21 cellular contexts compared by ENCODE assay signal in the genomic region with DNA sequence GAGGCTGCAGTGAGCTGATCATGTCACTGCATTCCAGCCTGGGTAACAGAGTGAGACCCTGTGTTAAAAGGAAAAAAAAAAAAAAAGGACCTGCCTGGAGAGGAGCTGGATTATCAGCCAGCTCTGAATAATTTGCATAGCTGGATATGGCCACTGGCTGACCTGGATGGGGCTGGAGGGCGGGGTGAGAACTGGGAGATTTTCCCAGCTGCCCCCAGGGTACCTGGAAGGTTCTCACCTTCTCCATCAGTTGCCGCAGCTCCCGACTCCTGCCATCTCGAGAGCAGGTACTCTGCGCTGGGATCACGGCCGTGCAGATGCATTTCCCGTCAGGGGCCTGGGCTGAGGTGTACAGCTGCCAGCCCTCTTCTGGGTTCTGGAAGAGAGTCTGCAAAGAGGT. TPM values are rescaled to one million over a fixed set of nuclear protein-coding genes. Genes with fewer than 3 reads are reported as not detected.
DNase-seq lines count a peak whose midpoint lies in the region; ATAC-seq and TF ChIP-seq lines count a peak whose summit lies in the region.
"Had no signal": no experiment of that assay in that cellular context is flagged by ENCODE, and none has a peak within 500 bp of the region (broad histone marks: within the 10 kb centered on the region; RNA-seq: fewer than 3 reads in every experiment).

No MANE protein-coding gene starts in this region.

- POLR2A ChIA-PET in activated CD4-positive, alpha-beta T cell treated with anti-CD3 and anti-CD28 coated beads, Interleukin-2, amount 10 ng/mL, durations not matched to agents 7 days and 5 days (lab: Charles Lee), result interaction anchor here (0.6 kb wide), 1 partner anchor 281 kb away, joined by 5 read pairs; no protein-coding TSS in a partner anchor
- POLR2A ChIA-PET in activated naive CD8-positive, alpha-beta T cell treated with anti-CD3 and anti-CD28 coated beads, Interleukin-2, amount 10 ng/mL, durations not matched to agents 7 days and 5 days (lab: Charles Lee), result interaction anchor here (0.6 to 5.2 kb wide), 2 partner anchors 33 to 1162 kb away, joined by 4 to 26 read pairs; partner anchors contain the start of genes ACTL9 and UBL5

- in situ Hi-C loops in gastrocnemius medialis (cut with MboI; ENCODE audit: low sequenced_read_pairs in 4 of 4), result no loop called here

- H3K27me3 ChIP-seq in gastrocnemius medialis, result no peaks in the 10 kb centered on the region

- H3K9me3 Mint-ChIP-seq in activated CD4-positive, alpha-beta T cell treated with anti-CD3 and anti-CD28 coated beads, Interleukin-2, amount 10 ng/mL, durations not matched to agents 7 days and 5 days, result peaks cover 3% of the 10 kb centered on the region
- H3K9me3 Mint-ChIP-seq in activated naive CD8-positive, alpha-beta T cell treated with anti-CD3 and anti-CD28 coated beads, Interleukin-2, amount 10 ng/mL, durations not matched to agents 7 days and 5 days, result no peaks in the 10 kb centered on the region
- no peaks in the 10 kb centered on the region for H3K9me3 Mint-ChIP-seq in activated naive CD8-positive, alpha-beta T cell treated with anti-CD3 and anti-CD28 coated beads, Interleukin-2, amount 50 U/mL, for 24 hours
- no peaks in the 10 kb centered on the region for H3K9me3 Mint-ChIP-seq in stimulated activated naive CD8-positive, alpha-beta T cell treated with anti-CD3 and anti-CD28 coated beads, Interleukin-15, amount 100 ng/mL, for 72 hours
- H3K9me3 Mint-ChIP-seq: CD8-positive, alpha-beta T cell; HFFc6 had no signal

- no peak for TF ChIP-seq CTCF in gastrocnemius medialis (IDR thresholded peaks at IDR 0.05 in 4 of 5, conservative IDR thresholded peaks at IDR 0.05 in 1 of 5)

- peak overlapping the region; percentile 11 for H3K27ac Mint-ChIP-seq in activated CD4-positive, alpha-beta T cell treated with anti-CD3 and anti-CD28 coated beads, Interleukin-2, amount 10 ng/mL, durations not matched to agents 7 days and 5 days
- H3K27ac Mint-ChIP-seq in activated naive CD8-positive, alpha-beta T cell treated with anti-CD3 and anti-CD28 coated beads, Interleukin-2, amount 10 ng/mL, durations not matched to agents 7 days and 5 days, result peak overlapping the region; percentile 15
- no peak overlapping the region for H3K27ac Mint-ChIP-seq in activated naive CD8-positive, alpha-beta T cell treated with anti-CD3 and anti-CD28 coated beads, Interleukin-2, amount 50 U/mL, for 24 hours
- H3K27ac Mint-ChIP-seq in stimulated activated naive CD8-positive, alpha-beta T cell treated with anti-CD3 and anti-CD28 coated beads, Interleukin-15, amount 100 ng/mL, for 72 hours, result no peak overlapping the region
- H3K27ac Mint-ChIP-seq: HFFc6 had no signal

- no peaks in the 10 kb centered on the region for H3K9me3 ChIP-seq in gastrocnemius medialis
- H3K9me3 ChIP-seq: A549 had no signal

- no peak for DNase-seq in activated CD4-positive, alpha-beta T cell treated with anti-CD3 and anti-CD28 coated beads, Interleukin-2, amount 10 ng/mL, durations not matched to agents 7 days and 5 days
- DNase-seq in activated CD4-positive, alpha-beta T cell treated with anti-CD3 and anti-CD28 coated beads for 48 hours, result no peak
- no peak for DNase-seq in activated naive CD8-positive, alpha-beta T cell treated with anti-CD3 and anti-CD28 coated beads, Interleukin-2, amount 10 ng/mL, durations not matched to agents 7 days and 5 days
- no peak for DNase-seq in activated naive CD8-positive, alpha-beta T cell treated with anti-CD3 and anti-CD28 coated beads, Interleukin-2, amount 50 U/mL, for 24 hours
- DNase-seq in cerebellar cortex (ENCODE audit: low spot score), result peak; percentile 53
- DNase-seq in stimulated activated naive CD8-positive, alpha-beta T cell treated with anti-CD3 and anti-CD28 coated beads, Interleukin-15, amount 100 ng/mL, for 72 hours, result no peak
- DNase-seq in gastrocnemius medialis, result no peak
- DNase-seq in SHP77 (lab: John Stamatoyannopoulos, UW), result no peak
- DNase-seq: AML-193; Calu3; CD8-positive, alpha-beta T cell; DMS79 treated with DMSO at 0.1 percent for 48 hours; GOT3; H7; HFFc6 had no signal

- no peak for ATAC-seq in activated naive CD8-positive, alpha-beta T cell treated with anti-CD3 and anti-CD28 coated beads, Interleukin-2, amount 10 ng/mL, durations not matched to agents 7 days and 5 days (ENCODE audit: low read depth)
- no peak for ATAC-seq in activated naive CD8-positive, alpha-beta T cell treated with anti-CD3 and anti-CD28 coated beads, Interleukin-2, amount 50 U/mL, for 24 hours
- no peak for ATAC-seq in stimulated activated naive CD8-positive, alpha-beta T cell treated with anti-CD3 and anti-CD28 coated beads, Interleukin-15, amount 100 ng/mL, for 72 hours
- no peak for ATAC-seq in gastrocnemius medialis
- ATAC-seq: A549; CD8-positive, alpha-beta T cell; GM12878; HCT116 had no signal

- CTCF ChIA-PET in activated CD4-positive, alpha-beta T cell treated with anti-CD3 and anti-CD28 coated beads, Interleukin-2, amount 10 ng/mL, durations not matched to agents 7 days and 5 days (lab: Charles Lee), result interaction anchor here (1.4 kb wide), 1 partner anchor 30 kb away, joined by 4 read pairs; no protein-coding TSS in a partner anchor

- H3K27me3 Mint-ChIP-seq in activated CD4-positive, alpha-beta T cell treated with anti-CD3 and anti-CD28 coated beads, Interleukin-2, amount 10 ng/mL, durations not matched to agents 7 days and 5 days, result no peaks in the 10 kb centered on the region
- H3K27me3 Mint-ChIP-seq in activated naive CD8-positive, alpha-beta T cell treated with anti-CD3 and anti-CD28 coated beads, Interleukin-2, amount 10 ng/mL, durations not matched to agents 7 days and 5 days, result no peaks in the 10 kb centered on the region
- H3K27me3 Mint-ChIP-seq in activated naive CD8-positive, alpha-beta T cell treated with anti-CD3 and anti-CD28 coated beads, Interleukin-2, amount 50 U/mL, for 24 hours, result no peaks in the 10 kb centered on the region
- no peaks in the 10 kb centered on the region for H3K27me3 Mint-ChIP-seq in stimulated activated naive CD8-positive, alpha-beta T cell treated with anti-CD3 and anti-CD28 coated beads, Interleukin-15, amount 100 ng/mL, for 72 hours

- no peak overlapping the region for H3K4me3 Mint-ChIP-seq in activated CD4-positive, alpha-beta T cell treated with anti-CD3 and anti-CD28 coated beads, Interleukin-2, amount 10 ng/mL, durations not matched to agents 7 days and 5 days
- H3K4me3 Mint-ChIP-seq in activated naive CD8-positive, alpha-beta T cell treated with anti-CD3 and anti-CD28 coated beads, Interleukin-2, amount 10 ng/mL, durations not matched to agents 7 days and 5 days, result no peak overlapping the region
- H3K4me3 Mint-ChIP-seq in activated naive CD8-positive, alpha-beta T cell treated with anti-CD3 and anti-CD28 coated beads, Interleukin-2, amount 50 U/mL, for 24 hours, result no peak overlapping the region
- H3K4me3 Mint-ChIP-seq in stimulated activated naive CD8-positive, alpha-beta T cell treated with anti-CD3 and anti-CD28 coated beads, Interleukin-15, amount 100 ng/mL, for 72 hours, result no peak overlapping the region
- H3K4me3 Mint-ChIP-seq: CD8-positive, alpha-beta T cell; HFFc6 had no signal

- no peaks in the 10 kb centered on the region for H3K4me1 ChIP-seq in gastrocnemius medialis
- H3K4me1 ChIP-seq: A549 had no signal

- H3K27ac ChIP-seq in gastrocnemius medialis, result no peak overlapping the region
- H3K27ac ChIP-seq: 22Rv1, A549, C4-2B, HL-60 had no signal

- no peaks in the 10 kb centered on the region for H3K36me3 ChIP-seq in gastrocnemius medialis

- no peak overlapping the region for H3K4me3 ChIP-seq in gastrocnemius medialis
- H3K4me3 ChIP-seq: A549, GM12878 had no signal

- intact Hi-C loops in gastrocnemius medialis (cut with DNase I; ENCODE audit: low total_unique reads), result no loop called here

- no peak for TF ChIP-seq POLR2A in gastrocnemius medialis (IDR thresholded peaks at IDR 0.05)

- peaks cover 18% of the 10 kb centered on the region for H3K36me3 Mint-ChIP-seq in activated CD4-positive, alpha-beta T cell treated with anti-CD3 and anti-CD28 coated beads, Interleukin-2, amount 10 ng/mL, durations not matched to agents 7 days and 5 days (ENCODE audit: low read depth)
- H3K36me3 Mint-ChIP-seq in activated naive CD8-positive, alpha-beta T cell treated with anti-CD3 and anti-CD28 coated beads, Interleukin-2, amount 10 ng/mL, durations not matched to agents 7 days and 5 days, result peaks cover 14% of the 10 kb centered on the region
- H3K36me3 Mint-ChIP-seq in activated naive CD8-positive, alpha-beta T cell treated with anti-CD3 and anti-CD28 coated beads, Interleukin-2, amount 50 U/mL, for 24 hours (ENCODE audit: low read depth), result no peaks in the 10 kb centered on the region

- peaks cover 88% of the 10 kb centered on the region for H3K4me1 Mint-ChIP-seq in activated CD4-positive, alpha-beta T cell treated with anti-CD3 and anti-CD28 coated beads, Interleukin-2, amount 10 ng/mL, durations not matched to agents 7 days and 5 days
- peaks cover 68% of the 10 kb centered on the region for H3K4me1 Mint-ChIP-seq in activated naive CD8-positive, alpha-beta T cell treated with anti-CD3 and anti-CD28 coated beads, Interleukin-2, amount 10 ng/mL, durations not matched to agents 7 days and 5 days
- peaks cover 64% of the 10 kb centered on the region for H3K4me1 Mint-ChIP-seq in activated naive CD8-positive, alpha-beta T cell treated with anti-CD3 and anti-CD28 coated beads, Interleukin-2, amount 50 U/mL, for 24 hours
- H3K4me1 Mint-ChIP-seq in stimulated activated naive CD8-positive, alpha-beta T cell treated with anti-CD3 and anti-CD28 coated beads, Interleukin-15, amount 100 ng/mL, for 72 hours, result peaks cover 93% of the 10 kb centered on the region

RNA-seq across cellular contexts. Expression of gene PIN1, which starts 25.3 kb away (rescaled TPM):
- total RNA-seq in activated CD4-positive, alpha-beta T cell treated with anti-CD3 and anti-CD28 coated beads, Interleukin-2, amount 10 ng/mL, durations not matched to agents 7 days and 5 days, result 10 to 100 TPM; 87.1 to 92.5 TPM
- 100 to 1,000 TPM in 1 of 2 experiments, 10 to 100 TPM in 1; 95.1 to 101 TPM for total RNA-seq in activated naive CD8-positive, alpha-beta T cell treated with anti-CD3 and anti-CD28 coated beads, Interleukin-2, amount 10 ng/mL, durations not matched to agents 7 days and 5 days
- 100 to 1,000 TPM in 2 of 4 donors, 10 to 100 TPM in 2; 83.9 to 111 (median 93.4) TPM for total RNA-seq in gastrocnemius medialis

RNA-seq across cellular contexts. Expression of gene UBL5, which starts 32.7 kb away (rescaled TPM):
- total RNA-seq in activated CD4-positive, alpha-beta T cell treated with anti-CD3 and anti-CD28 coated beads, Interleukin-2, amount 10 ng/mL, durations not matched to agents 7 days and 5 days, result 100 to 1,000 TPM; 313 to 349 TPM
- total RNA-seq in activated naive CD8-positive, alpha-beta T cell treated with anti-CD3 and anti-CD28 coated beads, Interleukin-2, amount 10 ng/mL, durations not matched to agents 7 days and 5 days, result 100 to 1,000 TPM; 310 to 340 TPM
- total RNA-seq in gastrocnemius medialis, result 100 to 1,000 TPM; 388 to 612 (median 544) TPM

RNA-seq across cellular contexts. Expression of gene FBXL12, which starts 41.5 kb away (rescaled TPM):
- total RNA-seq in activated CD4-positive, alpha-beta T cell treated with anti-CD3 and anti-CD28 coated beads, Interleukin-2, amount 10 ng/mL, durations not matched to agents 7 days and 5 days, result 10 to 100 TPM; 20.9 to 25.6 TPM
- 10 to 100 TPM; 33.9 to 37.0 TPM for total RNA-seq in activated naive CD8-positive, alpha-beta T cell treated with anti-CD3 and anti-CD28 coated beads, Interleukin-2, amount 10 ng/mL, durations not matched to agents 7 days and 5 days
- total RNA-seq in gastrocnemius medialis, result 10 to 100 TPM in 3 of 4 donors, 1 to 10 TPM in 1; 7.6 to 28.4 (median 15.1) TPM

Comparison
In these comparisons a context has a peak if more than half of its experiments do, and no peak if none do; other contexts are left out.
1. H3K27ac Mint-ChIP-seq: peak in activated CD4-positive, alpha-beta T cell treated with anti-CD3 and anti-CD28 coated beads, Interleukin-2, amount 10 ng/mL, durations not matched to agents 7 days and 5 days (single experiment) and activated naive CD8-positive, alpha-beta T cell treated with anti-CD3 and anti-CD28 coated beads, Interleukin-2, amount 10 ng/mL, durations not matched to agents 7 days and 5 days (single experiment); none in activated naive CD8-positive, alpha-beta T cell treated with anti-CD3 and anti-CD28 coated beads, Interleukin-2, amount 50 U/mL, for 24 hours (single experiment) and stimulated activated naive CD8-positive, alpha-beta T cell treated with anti-CD3 and anti-CD28 coated beads, Interleukin-15, amount 100 ng/mL, for 72 hours (0 of 2).